ENCODE assay signal across 29 cellular contexts in genomic region chr4:146959692-146960091, GRCh38. TPM values are rescaled to one million over a fixed set of nuclear protein-coding genes. Genes with fewer than 3 reads are reported as not detected.
DNase-seq lines count a peak whose midpoint lies in the region; ATAC-seq and TF ChIP-seq lines count a peak whose summit lies in the region.
"Had no signal": no experiment of that assay in that cellular context is flagged by ENCODE, and none has a peak within 500 bp of the region (broad histone marks: within the 10 kb centered on the region; RNA-seq: fewer than 3 reads in every experiment).

No MANE protein-coding gene starts in this region.

- H3K9me3 ChIP-seq in HEK293 (ENCODE audit: control insufficient read depth, insufficient read depth, low read depth, low read length) (no peaks in the 10 kb centered on the region), MM.1S (replicated peaks; ENCODE audit: insufficient read depth, low read length) (no peaks in the 10 kb centered on the region), upper lobe of right lung (no peaks in the 10 kb centered on the region)
- H3K9me3 ChIP-seq: ascending aorta, esophagus squamous epithelium, Peyer's patch, SK-N-SH, tibial nerve had no signal

- no peaks in the 10 kb centered on the region for H3K36me3 Mint-ChIP-seq in CD14-positive monocyte
- H3K36me3 Mint-ChIP-seq: CD4-positive, alpha-beta memory T cell; neural progenitor cell had no signal

- no peaks in the 10 kb centered on the region for H3K4me1 Mint-ChIP-seq in CD14-positive monocyte
- H3K4me1 Mint-ChIP-seq: CD4-positive, alpha-beta memory T cell; IgD-negative memory B cell; neural progenitor cell had no signal

- no peak overlapping the region for H3K27ac Mint-ChIP-seq in CD14-positive monocyte
- H3K27ac Mint-ChIP-seq: activated CD8-positive, alpha-beta T cell treated with anti-CD3 and anti-CD28 coated beads for 36 hours; activated naive CD4-positive, alpha-beta T cell treated with anti-CD3 and anti-CD28 coated beads for 36 hours; IgD-negative memory B cell; neural progenitor cell; progenitor cell of endocrine pancreas; T-helper 2 cell treated with Interferon-gamma antibody and Interleukin-4, amounts not matched to agents 5 μg/mL and 100 μg/mL, for 36 hours had no signal

- no peak overlapping the region for H3K9ac ChIP-seq in MM.1S (ENCODE audit: low read length)
- H3K9ac ChIP-seq: neural progenitor cell, SK-N-SH had no signal

- no peak for ATAC-seq in upper lobe of right lung
- ATAC-seq: activated CD8-positive, alpha-beta T cell treated with anti-CD3 and anti-CD28 coated beads for 36 hours; stimulated activated naive CD8-positive, alpha-beta T cell treated with anti-CD3 and anti-CD28 coated beads, Interleukin-15, Interleukin-2, amounts not matched to agents 100 U/mL and 50 U/mL, for 24 hours had no signal

- H4K20me1 ChIP-seq in MM.1S (ENCODE audit: insufficient read depth, low read length): no peaks in the 10 kb centered on the region

- no peaks in the 10 kb centered on the region for H3K9me2 ChIP-seq in MM.1S (replicated peaks; ENCODE audit: insufficient read depth, low read length)
- H3K9me2 ChIP-seq: SK-N-SH had no signal

- H3K4me3 ChIP-seq in HEK293 (ENCODE audit: low read depth, low read length) (no peak overlapping the region), MM.1S (ENCODE audit: low read length) (peak overlapping the region; percentile 43), astrocyte of the spinal cord (ENCODE audit: low read depth, low read length) (no peak overlapping the region), upper lobe of right lung (no peak overlapping the region)
- H3K4me3 ChIP-seq: ascending aorta, esophagus squamous epithelium, neural progenitor cell, Peyer's patch, tibial nerve had no signal

- POLR2A ChIA-PET in HEK293 (lab: Yijun Ruan, JAX): no interaction called here

- peaks cover 0 to 5% (median 0%) of the 10 kb centered on the region in 7 donors for H3K9me3 Mint-ChIP-seq in CD14-positive monocyte
- H3K9me3 Mint-ChIP-seq: activated CD8-positive, alpha-beta T cell treated with anti-CD3 and anti-CD28 coated beads for 36 hours; activated naive CD4-positive, alpha-beta T cell treated with anti-CD3 and anti-CD28 coated beads for 36 hours; IgD-negative memory B cell; neural progenitor cell; T-helper 2 cell treated with Interferon-gamma antibody and Interleukin-4, amounts not matched to agents 5 μg/mL and 100 μg/mL, for 36 hours had no signal

- no peak for DNase-seq in MM.1S
- peak; percentile 44 for DNase-seq in astrocyte of the spinal cord (ENCODE audit: low read depth, low spot score)
- peak; percentile 32 for DNase-seq in kidney tubule cell (ENCODE audit: low spot score)
- DNase-seq in A172 (ENCODE audit: low spot score): no peak
- DNase-seq in CD14-positive monocyte (ENCODE audit: low spot score): no peak
- no peak for DNase-seq in activated gamma-delta T cell treated with Interleukin-2 at 50 U/mL for 16 hours
- no peak for DNase-seq in upper lobe of right lung
- DNase-seq: activated CD8-positive, alpha-beta T cell treated with anti-CD3 and anti-CD28 coated beads for 36 hours; activated naive CD4-positive, alpha-beta T cell treated with anti-CD3 and anti-CD28 coated beads for 36 hours; activated T-cell treated with anti-CD3 and anti-CD28 coated beads, Interleukin-2, amount 50 U/mL, for 1 hour; CD4-positive, alpha-beta memory T cell; effector memory CD4-positive, alpha-beta T cell; esophagus squamous epithelium; NCI-H1092; NCI-H2171; Peyer's patch; SK-N-SH; stimulated activated CD4-positive, alpha-beta T cell treated with anti-CD3 and anti-CD28 coated beads, Interleukin-2, amount 100 ng/mL, for 48 hours; stimulated activated naive CD8-positive, alpha-beta T cell treated with anti-CD3 and anti-CD28 coated beads, Interleukin-15, Interleukin-2, amounts not matched to agents 100 U/mL and 50 U/mL, for 24 hours had no signal

- TF ChIP-seq CTCF in HEK293 (tag by site-specific recombination; IDR thresholded peaks at IDR 0.05) (no peak), MM.1S (IDR thresholded peaks at IDR 0.05; ENCODE audit: low read length) (no peak), astrocyte of the spinal cord (IDR thresholded peaks at IDR 0.05; ENCODE audit: low read depth, low read length) (no peak), CD14-positive monocyte (IDR thresholded peaks at IDR 0.05) (no peak), upper lobe of right lung (IDR thresholded peaks at IDR 0.05) (no peak)

- H3K79me2 ChIP-seq in MM.1S (ENCODE audit: low read length): no peaks in the 10 kb centered on the region

- CTCF ChIA-PET in HEK293 (lab: Yijun Ruan, JAX): no interaction called here

- H3K36me3 ChIP-seq in HEK293 (ENCODE audit: control insufficient read depth in 2 of 2, insufficient read depth in 1 of 2, low read length in 2 of 2) (no peaks in the 10 kb centered on the region), MM.1S (replicated peaks; ENCODE audit: insufficient read depth, low read length) (no peaks in the 10 kb centered on the region), upper lobe of right lung (no peaks in the 10 kb centered on the region)
- H3K36me3 ChIP-seq: ascending aorta, esophagus squamous epithelium, neural progenitor cell, Peyer's patch, tibial nerve had no signal

- H3K27me3 ChIP-seq in MM.1S (replicated peaks; ENCODE audit: insufficient read depth, low read length) (no peaks in the 10 kb centered on the region), upper lobe of right lung (no peaks in the 10 kb centered on the region)
- H3K27me3 ChIP-seq: ascending aorta, neural progenitor cell, Peyer's patch, tibial nerve had no signal

- H3K4me1 ChIP-seq in HEK293 (ENCODE audit: control insufficient read depth, insufficient read depth, low read length) (peaks cover 6% of the 10 kb centered on the region; the same call in 1 of the 2 replicates), MM.1S (ENCODE audit: low read length) (peaks cover 29% of the 10 kb centered on the region), upper lobe of right lung (no peaks in the 10 kb centered on the region)
- H3K4me1 ChIP-seq: ascending aorta, esophagus squamous epithelium, neural progenitor cell, Peyer's patch, tibial nerve had no signal

- no peak overlapping the region for H3K4me3 Mint-ChIP-seq in CD14-positive monocyte
- H3K4me3 Mint-ChIP-seq: activated CD8-positive, alpha-beta T cell treated with anti-CD3 and anti-CD28 coated beads for 36 hours; activated naive CD4-positive, alpha-beta T cell treated with anti-CD3 and anti-CD28 coated beads for 36 hours; CD4-positive, alpha-beta memory T cell; IgD-negative memory B cell; neural progenitor cell; T-helper 2 cell treated with Interferon-gamma antibody and Interleukin-4, amounts not matched to agents 5 μg/mL and 100 μg/mL, for 36 hours had no signal

- intact Hi-C loops in CD14-positive monocyte (cut with micrococcal nuclease): no loop called here
- intact Hi-C loops in upper lobe of right lung (cut with DNase I): no loop called here

- in situ Hi-C loops in astrocyte of the spinal cord (cut with HindIII; ENCODE audit: low sequenced_read_pairs): no loop called here

- H3K27ac ChIP-seq in HEK293 (ENCODE audit: extremely low read depth, low read depth, low read length) (no peak overlapping the region), MM.1S (ENCODE audit: low read length) (no peak overlapping the region), upper lobe of right lung (no peak overlapping the region)
- H3K27ac ChIP-seq: ascending aorta, esophagus squamous epithelium, HL-60, neural progenitor cell, Peyer's patch, tibial nerve had no signal

- H2AFZ ChIP-seq in MM.1S (ENCODE audit: low read length): no peak overlapping the region
- H2AFZ ChIP-seq: neural progenitor cell had no signal

- H3K27me3 Mint-ChIP-seq in CD14-positive monocyte (ENCODE audit: low read depth in 3 of 3): peaks cover 0 to 7% (median 0%) of the 10 kb centered on the region in 3 donors
- H3K27me3 Mint-ChIP-seq: IgD-negative memory B cell, progenitor cell of endocrine pancreas had no signal

- peak overlapping the region; percentile 72; the same call in 1 of the 2 replicates for H3K4me2 ChIP-seq in MM.1S (ENCODE audit: low read depth, low read length)
- H3K4me2 ChIP-seq: neural progenitor cell, SK-N-SH had no signal

- H3F3A ChIP-seq in MM.1S (ENCODE audit: insufficient read depth, low read length): peaks cover 18% of the 10 kb centered on the region

TF ChIP-seq in HEK293, 187 proteins besides CTCF, POLR2A, EP300 and RAD21 (continues in another document):
- TF ChIP-seq ZNF391 (tag by site-specific recombination; IDR thresholded peaks at IDR 0.05; ENCODE audit: borderline replicate concordance, low read depth) (no peak), ZNF155 (tag by site-specific recombination; IDR thresholded peaks at IDR 0.05) (no peak)
- TF ChIP-seq, protein P1, sequence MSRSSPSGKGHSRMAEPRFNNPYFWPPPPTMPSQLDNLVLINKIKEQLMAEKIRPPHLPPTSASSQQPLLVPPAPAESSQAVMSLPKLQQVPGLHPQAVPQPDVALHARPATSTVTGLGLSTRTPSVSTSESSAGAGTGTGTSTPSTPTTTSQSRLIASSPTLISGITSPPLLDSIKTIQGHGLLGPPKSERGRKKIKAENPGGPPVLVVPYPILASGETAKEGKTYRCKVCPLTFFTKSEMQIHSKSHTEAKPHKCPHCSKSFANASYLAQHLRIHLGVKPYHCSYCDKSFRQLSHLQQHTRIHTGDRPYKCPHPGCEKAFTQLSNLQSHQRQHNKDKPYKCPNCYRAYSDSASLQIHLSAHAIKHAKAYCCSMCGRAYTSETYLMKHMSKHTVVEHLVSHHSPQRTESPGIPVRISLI (tag by site-specific recombination; IDR thresholded peaks at IDR 0.05): no peak

RNA-seq across cellular contexts. Expression of gene TTC29, which starts 14.0 kb away (rescaled TPM):
- total RNA-seq in A172 (2014; rRNA removed; shearing (Covaris generic)): not detected in 2 replicates
- polyA plus RNA-seq in CD14-positive monocyte: not detected
- not detected for total RNA-seq in upper lobe of right lung
- total RNA-seq: activated CD8-positive, alpha-beta T cell treated with anti-CD3 and anti-CD28 coated beads for 36 hours; activated naive CD4-positive, alpha-beta T cell treated with anti-CD3 and anti-CD28 coated beads for 36 hours; ascending aorta; CD4-positive, alpha-beta memory T cell; esophagus squamous epithelium; liver; mononuclear cell; Peyer's patch; tibial nerve had no signal
- polyA plus RNA-seq: CD4-positive, alpha-beta memory T cell; IgD-negative memory B cell; liver; SK-N-SH had no signal

Comparison
In these comparisons a context has a peak if more than half of its experiments do, and no peak if none do; other contexts are left out.
1. DNase-seq: peak in astrocyte of the spinal cord (single experiment) and kidney tubule cell (single experiment); none in MM.1S (single experiment), A172 (single experiment), CD14-positive monocyte (single experiment), activated gamma-delta T cell treated with Interleukin-2 at 50 U/mL for 16 hours (single experiment) and upper lobe of right lung (single experiment).